1 cellular context compared by ENCODE assay signal in genomic region chr1:229619614-229620013, GRCh38.
TF ChIP-seq lines count a peak whose summit lies in the region.

No MANE protein-coding gene starts in this region.

TF ChIP-seq in GM12878, 131 proteins besides CTCF, POLR2A, EP300 and RAD21:
- TF ChIP-seq SKIL (IDR thresholded peaks at IDR 0.05; ENCODE audit: low read depth, poor library complexity, severe bottlenecking), result no peak
- TF ChIP-seq POLR2AphosphoS5 (IDR thresholded peaks at IDR 0.05; ENCODE audit: low read length), result no peak
- TF ChIP-seq ZNF207 (IDR thresholded peaks at IDR 0.05; ENCODE audit: borderline replicate concordance), result no peak
- no peak for TF ChIP-seq ZBED1 (IDR thresholded peaks at IDR 0.05; ENCODE audit: borderline replicate concordance)
- TF ChIP-seq HDAC6 (IDR thresholded peaks at IDR 0.05; ENCODE audit: unreplicated experiment), result no peak
- no peak for TF ChIP-seq CBX3 (IDR thresholded peaks at IDR 0.05; ENCODE audit: borderline replicate concordance, low read depth)
- TF ChIP-seq MXI1 (IDR thresholded peaks at IDR 0.05; ENCODE audit: low read depth, low read length), result no peak
- no peak for TF ChIP-seq RBBP5 (conservative IDR thresholded peaks at IDR 0.05)
- no peak for TF ChIP-seq IKZF2 (IDR thresholded peaks at IDR 0.05)
- no peak for TF ChIP-seq NKRF (conservative IDR thresholded peaks at IDR 0.05)
- TF ChIP-seq KDM1A (IDR thresholded peaks at IDR 0.05; ENCODE audit: borderline replicate concordance), result no peak
- TF ChIP-seq ASH2L (IDR thresholded peaks at IDR 0.05; ENCODE audit: borderline replicate concordance, low read depth), result no peak
- no peak for TF ChIP-seq BCL11A (IDR thresholded peaks at IDR 0.05; ENCODE audit: low read depth, low read length)
- TF ChIP-seq PAX8 (IDR thresholded peaks at IDR 0.05), result no peak
- TF ChIP-seq IRF5 (IDR thresholded peaks at IDR 0.05; ENCODE audit: borderline replicate concordance), result no peak
- no peak for TF ChIP-seq CEBPB (IDR thresholded peaks at IDR 0.05; ENCODE audit: borderline replicate concordance in 1 of 2, low read depth in 2 of 2, low read length in 2 of 2)
- TF ChIP-seq CHD2 (IDR thresholded peaks at IDR 0.05; ENCODE audit: borderline replicate concordance, low read depth, low read length), result no peak
